In the genomic region with DNA sequence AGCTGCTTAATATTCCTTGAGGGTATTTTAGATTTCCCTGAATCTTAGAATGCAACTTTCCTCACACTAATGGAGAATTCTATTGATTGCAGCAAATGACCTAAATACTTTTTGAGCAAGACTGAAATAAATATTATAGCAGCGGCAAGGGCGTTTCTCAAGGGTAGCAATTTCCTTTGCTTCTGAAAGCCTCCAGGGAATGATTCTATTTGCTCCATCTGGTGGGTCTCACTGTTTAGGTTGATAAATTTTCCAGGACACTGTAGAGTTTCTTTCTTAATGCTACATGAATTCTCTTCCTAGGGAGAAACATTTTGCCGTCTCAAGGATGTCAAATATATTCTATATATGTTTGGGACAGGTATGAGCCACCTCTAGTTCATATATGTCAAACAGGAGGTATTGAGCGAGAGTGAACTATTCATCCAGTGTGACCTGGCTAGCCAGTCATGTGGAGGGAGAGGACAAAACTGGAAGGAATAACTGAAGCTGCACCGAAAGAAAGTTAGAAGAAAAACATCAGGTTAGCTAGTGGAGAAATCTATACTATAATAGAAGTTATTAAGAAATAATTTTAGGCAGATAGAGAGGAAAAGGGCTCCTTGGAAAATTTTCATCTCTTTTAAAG, we compare ENCODE assay signal across 30 cellular contexts.
"Had no signal": no experiment of that assay in that cellular context is flagged by ENCODE, and none has a peak within 500 bp of the region (broad histone marks: within the 10 kb centered on the region; RNA-seq: fewer than 3 reads in every experiment).

No MANE protein-coding gene starts in this region.

- H3K79me2 ChIP-seq: hepatocyte had no signal

- H3K27ac ChIP-seq: ascending aorta, breast epithelium, cardiac muscle cell, colonic mucosa, epithelial cell of prostate, esophagus squamous epithelium, gastroesophageal sphincter, heart right ventricle, hepatocyte, VCaP had no signal

- H2AFZ ChIP-seq: hepatocyte had no signal

- ATAC-seq: activated naive CD4-positive, alpha-beta T cell treated with anti-CD3 and anti-CD28 coated beads, Interleukin-2, amount 50 U/mL, for 72 hours; activated T-cell treated with anti-CD3 and anti-CD28 coated beads, Interleukin-2, amount 50 U/mL, for 72 hours; gastroesophageal sphincter; heart right ventricle had no signal

- H3K4me3 ChIP-seq: ascending aorta, breast epithelium, cardiac muscle cell, colonic mucosa, esophagus squamous epithelium, gastroesophageal sphincter, heart right ventricle, hepatocyte had no signal

- H3K4me2 ChIP-seq: hepatocyte had no signal

- H3K27me3 ChIP-seq: ascending aorta, breast epithelium, cardiac muscle cell, colonic mucosa, esophagus squamous epithelium, heart right ventricle, hepatocyte had no signal

- H3K9me3 ChIP-seq: ascending aorta, breast epithelium, colonic mucosa, esophagus squamous epithelium, gastroesophageal sphincter, heart right ventricle had no signal

- H3K4me1 ChIP-seq: ascending aorta, breast epithelium, colonic mucosa, esophagus squamous epithelium, gastroesophageal sphincter had no signal

- DNase-seq: activated CD4-positive, alpha-beta memory T cell treated with anti-CD3 and anti-CD28 coated beads, Interleukin-2, amount 10 ng/mL, durations not matched to agents 7 days and 5 days; activated CD4-positive, alpha-beta T cell treated with anti-CD3 and anti-CD28 coated beads for 1 hour; activated CD4-positive, alpha-beta T cell treated with anti-CD3 and anti-CD28 coated beads for 4 hours; activated CD4-positive, alpha-beta T cell treated with anti-CD3 and anti-CD28 coated beads, Interleukin-2, amount 10 ng/mL, durations not matched to agents 7 days and 5 days; activated CD4-positive, alpha-beta T cell treated with anti-CD3 and anti-CD28 coated beads, Interleukin-2, amount 50 U/mL, for 4 hours; activated CD8-positive, alpha-beta memory T cell treated with anti-CD3 and anti-CD28 coated beads, Interleukin-2, amount 50 U/mL, for 48 hours; activated gamma-delta T cell; activated naive CD4-positive, alpha-beta T cell; activated naive CD4-positive, alpha-beta T cell treated with anti-CD3 and anti-CD28 coated beads, Interleukin-2, amount 10 ng/mL, durations not matched to agents 7 days and 5 days; activated naive CD8-positive, alpha-beta T cell treated with anti-CD3 and anti-CD28 coated beads, Interleukin-2, amount 10 ng/mL, durations not matched to agents 7 days and 5 days; activated T-cell treated with anti-CD3 and anti-CD28 coated beads for 4 hours; activated T-cell treated with anti-CD3 and anti-CD28 coated beads, Interleukin-2, amount 50 U/mL, for 24 hours; activated T-cell treated with anti-CD3 and anti-CD28 coated beads, Interleukin-2, amount 50 U/mL, for 72 hours; central memory CD4-positive, alpha-beta T cell; cerebellar nuclear complex; colonic mucosa; effector CD8-positive, alpha-beta T cell; esophagus squamous epithelium; foreskin melanocyte; heart right ventricle had no signal

- FAIRE-seq: endometrium, endothelial cell of umbilical vein had no signal

- H3K36me3 ChIP-seq: ascending aorta, breast epithelium, cardiac muscle cell, colonic mucosa, esophagus squamous epithelium, gastroesophageal sphincter, heart right ventricle had no signal
